Comparison of ENCODE assay signal across 1 cellular context in the genomic region with DNA sequence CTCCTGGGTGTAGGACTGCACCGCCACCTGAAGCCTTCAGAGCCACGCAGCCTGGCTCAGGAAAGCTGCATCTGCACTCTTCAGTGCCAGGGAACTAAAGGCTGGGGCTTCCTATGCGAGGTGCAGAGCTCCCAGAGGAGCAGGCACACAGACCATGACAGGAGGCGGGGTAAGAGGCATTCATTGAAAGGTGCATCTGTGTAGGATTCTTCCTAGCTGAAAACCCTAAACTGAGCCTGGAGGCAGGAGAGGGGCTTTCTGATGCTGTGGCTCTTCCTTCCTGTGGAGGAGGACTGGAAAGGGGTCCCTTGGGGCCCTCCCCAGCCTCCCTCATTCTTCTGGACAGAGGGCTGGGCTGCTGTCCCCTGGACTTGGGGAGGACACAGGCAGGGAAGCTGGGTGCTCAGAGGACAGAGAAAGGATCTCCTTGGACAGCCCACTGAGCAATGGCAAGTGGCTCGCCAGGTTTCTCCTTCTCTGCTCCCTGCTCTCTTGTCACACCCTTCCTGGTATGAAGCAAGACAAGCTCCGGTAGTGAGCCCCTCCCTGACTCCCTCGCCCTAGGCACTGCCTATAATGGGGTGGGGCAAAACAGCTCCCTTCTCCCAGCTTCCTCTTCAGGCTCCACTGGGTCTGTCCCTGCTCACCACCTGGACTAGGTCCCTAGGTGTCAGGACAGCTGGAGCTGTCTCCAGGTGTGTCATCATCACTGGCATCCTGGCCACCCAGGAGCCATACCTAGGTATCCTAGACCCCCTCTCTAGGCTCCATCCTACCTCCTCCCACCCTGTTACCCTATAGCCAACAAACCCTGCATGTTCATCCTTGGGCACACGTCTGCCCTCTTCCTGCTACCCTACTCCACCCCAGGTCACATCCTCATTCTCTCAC.
TF ChIP-seq lines count a peak whose summit lies in the region.

No MANE protein-coding gene starts in this region.

TF ChIP-seq in WTC11, 78 proteins besides CTCF, POLR2A, EP300 and RAD21 (continued from another document):
- TF ChIP-seq, protein P1, sequence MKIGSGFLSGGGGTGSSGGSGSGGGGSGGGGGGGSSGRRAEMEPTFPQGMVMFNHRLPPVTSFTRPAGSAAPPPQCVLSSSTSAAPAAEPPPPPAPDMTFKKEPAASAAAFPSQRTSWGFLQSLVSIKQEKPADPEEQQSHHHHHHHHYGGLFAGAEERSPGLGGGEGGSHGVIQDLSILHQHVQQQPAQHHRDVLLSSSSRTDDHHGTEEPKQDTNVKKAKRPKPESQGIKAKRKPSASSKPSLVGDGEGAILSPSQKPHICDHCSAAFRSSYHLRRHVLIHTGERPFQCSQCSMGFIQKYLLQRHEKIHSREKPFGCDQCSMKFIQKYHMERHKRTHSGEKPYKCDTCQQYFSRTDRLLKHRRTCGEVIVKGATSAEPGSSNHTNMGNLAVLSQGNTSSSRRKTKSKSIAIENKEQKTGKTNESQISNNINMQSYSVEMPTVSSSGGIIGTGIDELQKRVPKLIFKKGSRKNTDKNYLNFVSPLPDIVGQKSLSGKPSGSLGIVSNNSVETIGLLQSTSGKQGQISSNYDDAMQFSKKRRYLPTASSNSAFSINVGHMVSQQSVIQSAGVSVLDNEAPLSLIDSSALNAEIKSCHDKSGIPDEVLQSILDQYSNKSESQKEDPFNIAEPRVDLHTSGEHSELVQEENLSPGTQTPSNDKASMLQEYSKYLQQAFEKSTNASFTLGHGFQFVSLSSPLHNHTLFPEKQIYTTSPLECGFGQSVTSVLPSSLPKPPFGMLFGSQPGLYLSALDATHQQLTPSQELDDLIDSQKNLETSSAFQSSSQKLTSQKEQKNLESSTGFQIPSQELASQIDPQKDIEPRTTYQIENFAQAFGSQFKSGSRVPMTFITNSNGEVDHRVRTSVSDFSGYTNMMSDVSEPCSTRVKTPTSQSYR (CRISPR knock-in tag; IDR thresholded peaks at IDR 0.05), result no peak
- TF ChIP-seq TP53 (CRISPR knock-in tag; IDR thresholded peaks at IDR 0.05) (no peak), FOXJ3 (CRISPR knock-in tag; IDR thresholded peaks at IDR 0.05; ENCODE audit: borderline replicate concordance) (no peak), ZNF317 (CRISPR knock-in tag; IDR thresholded peaks at IDR 0.05; ENCODE audit: borderline replicate concordance, low read depth) (no peak), PRRX2 (CRISPR knock-in tag; IDR thresholded peaks at IDR 0.05) (no peak), NFYB (CRISPR knock-in tag; conservative IDR thresholded peaks at IDR 0.05; ENCODE audit: low read depth) (no peak), MYBL2 (CRISPR knock-in tag; IDR thresholded peaks at IDR 0.05) (no peak)
- TF ChIP-seq, protein P2, sequence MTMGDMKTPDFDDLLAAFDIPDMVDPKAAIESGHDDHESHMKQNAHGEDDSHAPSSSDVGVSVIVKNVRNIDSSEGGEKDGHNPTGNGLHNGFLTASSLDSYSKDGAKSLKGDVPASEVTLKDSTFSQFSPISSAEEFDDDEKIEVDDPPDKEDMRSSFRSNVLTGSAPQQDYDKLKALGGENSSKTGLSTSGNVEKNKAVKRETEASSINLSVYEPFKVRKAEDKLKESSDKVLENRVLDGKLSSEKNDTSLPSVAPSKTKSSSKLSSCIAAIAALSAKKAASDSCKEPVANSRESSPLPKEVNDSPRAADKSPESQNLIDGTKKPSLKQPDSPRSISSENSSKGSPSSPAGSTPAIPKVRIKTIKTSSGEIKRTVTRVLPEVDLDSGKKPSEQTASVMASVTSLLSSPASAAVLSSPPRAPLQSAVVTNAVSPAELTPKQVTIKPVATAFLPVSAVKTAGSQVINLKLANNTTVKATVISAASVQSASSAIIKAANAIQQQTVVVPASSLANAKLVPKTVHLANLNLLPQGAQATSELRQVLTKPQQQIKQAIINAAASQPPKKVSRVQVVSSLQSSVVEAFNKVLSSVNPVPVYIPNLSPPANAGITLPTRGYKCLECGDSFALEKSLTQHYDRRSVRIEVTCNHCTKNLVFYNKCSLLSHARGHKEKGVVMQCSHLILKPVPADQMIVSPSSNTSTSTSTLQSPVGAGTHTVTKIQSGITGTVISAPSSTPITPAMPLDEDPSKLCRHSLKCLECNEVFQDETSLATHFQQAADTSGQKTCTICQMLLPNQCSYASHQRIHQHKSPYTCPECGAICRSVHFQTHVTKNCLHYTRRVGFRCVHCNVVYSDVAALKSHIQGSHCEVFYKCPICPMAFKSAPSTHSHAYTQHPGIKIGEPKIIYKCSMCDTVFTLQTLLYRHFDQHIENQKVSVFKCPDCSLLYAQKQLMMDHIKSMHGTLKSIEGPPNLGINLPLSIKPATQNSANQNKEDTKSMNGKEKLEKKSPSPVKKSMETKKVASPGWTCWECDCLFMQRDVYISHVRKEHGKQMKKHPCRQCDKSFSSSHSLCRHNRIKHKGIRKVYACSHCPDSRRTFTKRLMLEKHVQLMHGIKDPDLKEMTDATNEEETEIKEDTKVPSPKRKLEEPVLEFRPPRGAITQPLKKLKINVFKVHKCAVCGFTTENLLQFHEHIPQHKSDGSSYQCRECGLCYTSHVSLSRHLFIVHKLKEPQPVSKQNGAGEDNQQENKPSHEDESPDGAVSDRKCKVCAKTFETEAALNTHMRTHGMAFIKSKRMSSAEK (CRISPR knock-in tag; IDR thresholded peaks at IDR 0.05; ENCODE audit: borderline replicate concordance), result no peak
- TF ChIP-seq, protein P3, sequence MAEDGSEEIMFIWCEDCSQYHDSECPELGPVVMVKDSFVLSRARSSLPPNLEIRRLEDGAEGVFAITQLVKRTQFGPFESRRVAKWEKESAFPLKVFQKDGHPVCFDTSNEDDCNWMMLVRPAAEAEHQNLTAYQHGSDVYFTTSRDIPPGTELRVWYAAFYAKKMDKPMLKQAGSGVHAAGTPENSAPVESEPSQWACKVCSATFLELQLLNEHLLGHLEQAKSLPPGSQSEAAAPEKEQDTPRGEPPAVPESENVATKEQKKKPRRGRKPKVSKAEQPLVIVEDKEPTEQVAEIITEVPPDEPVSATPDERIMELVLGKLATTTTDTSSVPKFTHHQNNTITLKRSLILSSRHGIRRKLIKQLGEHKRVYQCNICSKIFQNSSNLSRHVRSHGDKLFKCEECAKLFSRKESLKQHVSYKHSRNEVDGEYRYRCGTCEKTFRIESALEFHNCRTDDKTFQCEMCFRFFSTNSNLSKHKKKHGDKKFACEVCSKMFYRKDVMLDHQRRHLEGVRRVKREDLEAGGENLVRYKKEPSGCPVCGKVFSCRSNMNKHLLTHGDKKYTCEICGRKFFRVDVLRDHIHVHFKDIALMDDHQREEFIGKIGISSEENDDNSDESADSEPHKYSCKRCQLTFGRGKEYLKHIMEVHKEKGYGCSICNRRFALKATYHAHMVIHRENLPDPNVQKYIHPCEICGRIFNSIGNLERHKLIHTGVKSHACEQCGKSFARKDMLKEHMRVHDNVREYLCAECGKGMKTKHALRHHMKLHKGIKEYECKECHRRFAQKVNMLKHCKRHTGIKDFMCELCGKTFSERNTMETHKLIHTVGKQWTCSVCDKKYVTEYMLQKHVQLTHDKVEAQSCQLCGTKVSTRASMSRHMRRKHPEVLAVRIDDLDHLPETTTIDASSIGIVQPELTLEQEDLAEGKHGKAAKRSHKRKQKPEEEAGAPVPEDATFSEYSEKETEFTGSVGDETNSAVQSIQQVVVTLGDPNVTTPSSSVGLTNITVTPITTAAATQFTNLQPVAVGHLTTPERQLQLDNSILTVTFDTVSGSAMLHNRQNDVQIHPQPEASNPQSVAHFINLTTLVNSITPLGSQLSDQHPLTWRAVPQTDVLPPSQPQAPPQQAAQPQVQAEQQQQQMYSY (CRISPR knock-in tag; IDR thresholded peaks at IDR 0.05), result no peak
- TF ChIP-seq, protein P4, sequence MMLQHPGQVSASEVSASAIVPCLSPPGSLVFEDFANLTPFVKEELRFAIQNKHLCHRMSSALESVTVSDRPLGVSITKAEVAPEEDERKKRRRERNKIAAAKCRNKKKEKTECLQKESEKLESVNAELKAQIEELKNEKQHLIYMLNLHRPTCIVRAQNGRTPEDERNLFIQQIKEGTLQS (CRISPR knock-in tag; conservative IDR thresholded peaks at IDR 0.05), result no peak
- TF ChIP-seq, protein P5, sequence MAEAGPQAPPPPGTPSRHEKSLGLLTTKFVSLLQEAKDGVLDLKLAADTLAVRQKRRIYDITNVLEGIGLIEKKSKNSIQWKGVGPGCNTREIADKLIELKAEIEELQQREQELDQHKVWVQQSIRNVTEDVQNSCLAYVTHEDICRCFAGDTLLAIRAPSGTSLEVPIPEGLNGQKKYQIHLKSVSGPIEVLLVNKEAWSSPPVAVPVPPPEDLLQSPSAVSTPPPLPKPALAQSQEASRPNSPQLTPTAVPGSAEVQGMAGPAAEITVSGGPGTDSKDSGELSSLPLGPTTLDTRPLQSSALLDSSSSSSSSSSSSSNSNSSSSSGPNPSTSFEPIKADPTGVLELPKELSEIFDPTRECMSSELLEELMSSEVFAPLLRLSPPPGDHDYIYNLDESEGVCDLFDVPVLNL (CRISPR knock-in tag; IDR thresholded peaks at IDR 0.05; ENCODE audit: borderline replicate concordance, low read depth), result no peak
- TF ChIP-seq, protein P6, sequence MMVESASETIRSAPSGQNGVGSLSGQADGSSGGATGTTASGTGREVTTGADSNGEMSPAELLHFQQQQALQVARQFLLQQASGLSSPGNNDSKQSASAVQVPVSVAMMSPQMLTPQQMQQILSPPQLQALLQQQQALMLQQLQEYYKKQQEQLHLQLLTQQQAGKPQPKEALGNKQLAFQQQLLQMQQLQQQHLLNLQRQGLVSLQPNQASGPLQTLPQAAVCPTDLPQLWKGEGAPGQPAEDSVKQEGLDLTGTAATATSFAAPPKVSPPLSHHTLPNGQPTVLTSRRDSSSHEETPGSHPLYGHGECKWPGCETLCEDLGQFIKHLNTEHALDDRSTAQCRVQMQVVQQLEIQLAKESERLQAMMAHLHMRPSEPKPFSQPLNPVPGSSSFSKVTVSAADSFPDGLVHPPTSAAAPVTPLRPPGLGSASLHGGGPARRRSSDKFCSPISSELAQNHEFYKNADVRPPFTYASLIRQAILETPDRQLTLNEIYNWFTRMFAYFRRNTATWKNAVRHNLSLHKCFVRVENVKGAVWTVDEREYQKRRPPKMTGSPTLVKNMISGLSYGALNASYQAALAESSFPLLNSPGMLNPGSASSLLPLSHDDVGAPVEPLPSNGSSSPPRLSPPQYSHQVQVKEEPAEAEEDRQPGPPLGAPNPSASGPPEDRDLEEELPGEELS (CRISPR knock-in tag; IDR thresholded peaks at IDR 0.05), result no peak
- TF ChIP-seq, protein P7, sequence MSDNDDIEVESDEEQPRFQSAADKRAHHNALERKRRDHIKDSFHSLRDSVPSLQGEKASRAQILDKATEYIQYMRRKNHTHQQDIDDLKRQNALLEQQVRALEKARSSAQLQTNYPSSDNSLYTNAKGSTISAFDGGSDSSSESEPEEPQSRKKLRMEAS (CRISPR knock-in tag; IDR thresholded peaks at IDR 0.05), result no peak
